Comparison of ENCODE assay signal across 27 cellular contexts in the genomic region with DNA sequence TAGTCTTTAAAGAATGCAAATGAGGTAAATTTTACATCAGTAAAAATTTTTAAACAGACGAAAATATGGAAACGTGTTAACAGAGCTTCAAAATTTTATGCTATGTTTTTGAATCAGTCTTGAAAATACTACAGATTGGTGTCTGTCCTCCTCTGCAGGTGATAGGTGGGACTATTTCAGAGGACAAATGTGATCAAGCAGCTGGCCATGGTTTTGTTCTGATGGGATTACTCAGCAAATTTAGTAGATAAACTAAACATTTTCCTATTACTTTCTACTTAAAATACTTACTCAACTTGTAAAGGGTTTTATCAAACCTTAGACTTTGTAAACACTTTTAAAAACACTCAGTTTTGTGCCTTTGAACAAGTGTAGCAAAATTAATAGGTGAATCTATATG. TPM values are rescaled to one million over a fixed set of nuclear protein-coding genes. Genes with fewer than 3 reads are reported as not detected.
"Had no signal": no experiment of that assay in that cellular context is flagged by ENCODE, and none has a peak within 500 bp of the region (broad histone marks: within the 10 kb centered on the region; RNA-seq: fewer than 3 reads in every experiment).

No MANE protein-coding gene starts in this region.

- H3K4me3 Mint-ChIP-seq: endodermal cell; mesothelial cell of epicardium; naive B cell; natural killer cell treated with Interleukin-12 subunit alpha and Interleukin-12 subunit beta and Interleukin-15 and Interleukin-18, amount 100 ng/mL, for 72 hours; neural crest cell; stimulated activated naive B cell treated with anti-CD40 and anti-IgM and Interleukin-4, amounts not matched to agents 10 μg/mL and 1 μg/mL and 100 μg/mL, for 72 hours; stimulated activated naive CD8-positive, alpha-beta T cell treated with anti-CD3 and anti-CD28 coated beads, Interleukin-15, Interleukin-2, amounts not matched to agents 100 ng/mL and 50 ng/mL, for 24 hours had no signal

- H3K27ac Mint-ChIP-seq: endodermal cell; mesothelial cell of epicardium; naive B cell; natural killer cell treated with Interleukin-12 subunit alpha and Interleukin-12 subunit beta and Interleukin-15 and Interleukin-18, amount 100 ng/mL, for 72 hours; progenitor cell of endocrine pancreas; stimulated activated naive B cell treated with anti-CD40 and anti-IgM and Interleukin-4, amounts not matched to agents 10 μg/mL and 1 μg/mL and 100 μg/mL, for 72 hours; stimulated activated naive CD8-positive, alpha-beta T cell treated with anti-CD3 and anti-CD28 coated beads, Interleukin-15, Interleukin-2, amounts not matched to agents 100 ng/mL and 50 ng/mL, for 24 hours had no signal

- H3K9me3 Mint-ChIP-seq: endodermal cell; mesothelial cell of epicardium; neural crest cell; stimulated activated naive B cell treated with anti-CD40 and anti-IgM and Interleukin-4, amounts not matched to agents 10 μg/mL and 1 μg/mL and 100 μg/mL, for 72 hours; stimulated activated naive CD8-positive, alpha-beta T cell treated with anti-CD3 and anti-CD28 coated beads, Interleukin-15, Interleukin-2, amounts not matched to agents 100 ng/mL and 50 ng/mL, for 24 hours had no signal

- ATAC-seq: esophagus mucosa; gastrocnemius medialis; mucosa of descending colon; natural killer cell treated with Interleukin-12 subunit alpha and Interleukin-12 subunit beta and Interleukin-15 and Interleukin-18, amount 100 ng/mL, for 72 hours; right lobe of liver; stimulated activated naive B cell treated with anti-CD40 and anti-IgM and Interleukin-4, amounts not matched to agents 10 μg/mL and 1 μg/mL and 100 μg/mL, for 72 hours had no signal

- H3K36me3 Mint-ChIP-seq: mesothelial cell of epicardium; naive B cell; natural killer cell treated with Interleukin-12 subunit alpha and Interleukin-12 subunit beta and Interleukin-15 and Interleukin-18, amount 100 ng/mL, for 72 hours; stimulated activated naive B cell treated with anti-CD40 and anti-IgM and Interleukin-4, amounts not matched to agents 10 μg/mL and 1 μg/mL and 100 μg/mL, for 72 hours had no signal

- H3K27ac ChIP-seq: epithelial cell of prostate, gastrocnemius medialis, parathyroid adenoma, right lobe of liver, thoracic aorta, tibial nerve, upper lobe of left lung had no signal

- H3K4me3 ChIP-seq: gastrocnemius medialis, mucosa of descending colon, right lobe of liver, thoracic aorta, tibial nerve, upper lobe of left lung had no signal

- H3K27me3 Mint-ChIP-seq: naive B cell; natural killer cell treated with Interleukin-12 subunit alpha and Interleukin-12 subunit beta and Interleukin-15 and Interleukin-18, amount 100 ng/mL, for 72 hours; progenitor cell of endocrine pancreas; stimulated activated naive B cell treated with anti-CD40 and anti-IgM and Interleukin-4, amounts not matched to agents 10 μg/mL and 1 μg/mL and 100 μg/mL, for 72 hours; stimulated activated naive CD8-positive, alpha-beta T cell treated with anti-CD3 and anti-CD28 coated beads, Interleukin-15, Interleukin-2, amounts not matched to agents 100 ng/mL and 50 ng/mL, for 24 hours had no signal

- DNase-seq: effector CD8-positive, alpha-beta T cell; endodermal cell; foreskin fibroblast; gastrocnemius medialis; head of caudate nucleus; mesenchymal stem cell; mucosa of descending colon; naive B cell; right lobe of liver; small intestine; stimulated activated CD4-positive, alpha-beta T cell treated with anti-CD3 and anti-CD28 coated beads, Interleukin-15, amount 100 ng/mL, for 24 hours; stimulated activated CD4-positive, alpha-beta T cell treated with anti-CD3 and anti-CD28 coated beads, Interleukin-2, amount 100 ng/mL, for 48 hours; stimulated activated naive B cell treated with anti-CD40 and anti-IgM and Interleukin-4, amounts not matched to agents 10 μg/mL and 1 μg/mL and 100 μg/mL, for 72 hours; upper lobe of left lung had no signal

- H3K4me1 Mint-ChIP-seq: endodermal cell; naive B cell; stimulated activated naive B cell treated with anti-CD40 and anti-IgM and Interleukin-4, amounts not matched to agents 10 μg/mL and 1 μg/mL and 100 μg/mL, for 72 hours had no signal

RNA-seq across cellular contexts. Expression of a gene that starts 22.3 kb away (rescaled TPM):
- total RNA-seq: glomerular endothelial cell; lung microvascular endothelial cell; natural killer cell treated with Interleukin-12 subunit alpha and Interleukin-12 subunit beta and Interleukin-15 and Interleukin-18, amount 100 ng/mL, for 72 hours; osteoblast had no signal
